Comparison of ENCODE assay signal across 5 cellular contexts in the genomic region with DNA sequence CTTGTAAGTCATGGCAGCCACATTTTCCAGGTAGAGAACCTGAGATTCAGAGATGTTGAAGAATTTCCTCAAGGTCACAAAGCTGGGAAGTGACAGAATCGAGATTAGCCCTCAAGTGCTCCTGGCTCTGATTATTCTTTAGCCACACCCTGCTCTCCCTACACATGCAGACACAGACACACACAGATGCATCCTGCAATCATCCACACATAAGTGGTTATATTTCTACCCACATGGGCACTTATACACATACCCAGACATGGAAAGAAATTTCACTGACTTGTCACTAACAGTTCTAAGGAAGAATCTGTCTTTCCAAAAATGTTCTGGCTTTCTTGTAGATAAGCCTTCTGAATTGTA.
"Had no signal": no experiment of that assay in that cellular context is flagged by ENCODE, and none has a peak within 500 bp of the region (broad histone marks: within the 10 kb centered on the region; RNA-seq: fewer than 3 reads in every experiment).

No MANE protein-coding gene starts in this region.

- H3K4me3 ChIP-seq: GM23338, K562 had no signal

- DNase-seq: H9, HCEC 1CT, IMR-90 had no signal

- H3K4me3 Mint-ChIP-seq: GM23338, H9 had no signal

- H3K27ac Mint-ChIP-seq: GM23338 had no signal

- H3K9me3 Mint-ChIP-seq: GM23338, H9 had no signal
